10 cellular contexts compared by ENCODE assay signal in the genomic region with DNA sequence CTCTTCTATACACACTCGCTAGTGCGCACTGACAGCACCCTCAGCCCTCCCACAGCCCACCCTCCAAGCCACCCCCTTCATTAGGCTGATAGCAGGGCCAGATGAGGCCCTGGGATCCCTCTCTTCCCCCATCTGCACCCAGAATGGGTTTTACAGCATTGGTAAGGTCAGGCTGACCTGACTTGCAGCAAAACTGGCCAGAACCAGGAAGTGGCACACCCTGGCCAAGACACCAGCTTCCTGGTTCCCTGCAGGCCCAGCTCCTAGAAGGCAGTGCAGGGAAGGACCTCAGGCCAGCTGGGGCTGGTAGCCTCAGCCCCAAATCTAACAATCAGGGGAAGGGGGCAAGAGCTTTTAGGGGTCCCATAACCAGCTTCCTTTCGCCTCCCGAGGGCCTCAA. TPM values are rescaled to one million over a fixed set of nuclear protein-coding genes. Genes with fewer than 3 reads are reported as not detected.
DNase-seq lines count a peak whose midpoint lies in the region; ATAC-seq, FAIRE-seq and TF ChIP-seq lines count a peak whose summit lies in the region.
"Had no signal": no experiment of that assay in that cellular context is flagged by ENCODE, and none has a peak within 500 bp of the region (broad histone marks: within the 10 kb centered on the region; RNA-seq: fewer than 3 reads in every experiment).

No MANE protein-coding gene starts in this region.

- H3K27ac ChIP-seq in A549 (peak overlapping the region; percentile 94 to 97), MM.1S (ENCODE audit: low read length) (no peak overlapping the region), muscle layer of duodenum (ENCODE audit: low read length) (peak overlapping the region; percentile 88)

- no peak overlapping the region for H3K4me3 Mint-ChIP-seq in chondrocyte (ENCODE audit: unreplicated experiment)
- H3K4me3 Mint-ChIP-seq in activated CD4-positive, alpha-beta T cell treated with anti-CD3 and anti-CD28 coated beads, Interleukin-2, amount 10 ng/mL, durations not matched to agents 24 days and 14 days: no peak overlapping the region
- no peak overlapping the region for H3K4me3 Mint-ChIP-seq in activated T-cell treated with anti-CD3 and anti-CD28 coated beads, Interleukin-2, amount 50 U/mL, for 72 hours

- TF ChIP-seq RAD21 in A549 (conservative IDR thresholded peaks at IDR 0.05 in 1 of 2, IDR thresholded peaks at IDR 0.05 in 1 of 2): no peak

- CTCF ChIA-PET in A549 (lab: Yijun Ruan, JAX): interaction anchor here (0.6 to 23.5 kb wide), 14 partner anchors 8 to 1016 kb away, joined by 3 to 859 read pairs (median 5); a partner anchor contains a TSS

- peak in 1 of 2 experiments; percentile 46; a peak in 3 of 6 replicates for ATAC-seq in A549
- ATAC-seq in activated T-cell treated with anti-CD3 and anti-CD28 coated beads, Interleukin-2, amount 50 U/mL, for 72 hours (replicated peaks in 1 of 2): no peak

- H3K4me3 ChIP-seq in A549: no peak overlapping the region
- H3K4me3 ChIP-seq in MM.1S (ENCODE audit: low read length): no peak overlapping the region
- H3K4me3 ChIP-seq in muscle layer of duodenum (ENCODE audit: low read depth in 1 of 2, low read length in 2 of 2): no peak overlapping the region

- H3K27ac Mint-ChIP-seq in chondrocyte (ENCODE audit: unreplicated experiment): peak overlapping the region; percentile 80
- no peak overlapping the region for H3K27ac Mint-ChIP-seq in activated CD4-positive, alpha-beta T cell treated with anti-CD3 and anti-CD28 coated beads, Interleukin-2, amount 10 ng/mL, durations not matched to agents 24 days and 14 days
- H3K27ac Mint-ChIP-seq in activated T-cell treated with anti-CD3 and anti-CD28 coated beads, Interleukin-2, amount 50 U/mL, for 72 hours: no peak overlapping the region

- H3K27me3 ChIP-seq in MM.1S (replicated peaks; ENCODE audit: insufficient read depth, low read length) (no peaks in the 10 kb centered on the region), muscle layer of duodenum (ENCODE audit: low read depth, low read length) (no peaks in the 10 kb centered on the region)

- no peak overlapping the region for H3K9ac ChIP-seq in MM.1S (ENCODE audit: low read length)

- no peaks in the 10 kb centered on the region for H3K79me2 ChIP-seq in MM.1S (ENCODE audit: low read length)

- TF ChIP-seq POLR2A in A549 (IDR thresholded peaks at IDR 0.05; ENCODE audit: low read length): no peak

- H3K4me1 ChIP-seq in A549: peaks cover 85% of the 10 kb centered on the region
- peaks cover 17% of the 10 kb centered on the region for H3K4me1 ChIP-seq in MM.1S (ENCODE audit: low read length)
- peaks cover 55 to 92% of the 10 kb centered on the region in 2 donors for H3K4me1 ChIP-seq in muscle layer of duodenum (ENCODE audit: control insufficient read depth in 1 of 2, insufficient read depth in 2 of 2, low read length in 2 of 2)

- no peaks in the 10 kb centered on the region for H3K36me3 Mint-ChIP-seq in chondrocyte (ENCODE audit: low read depth)
- no peaks in the 10 kb centered on the region for H3K36me3 Mint-ChIP-seq in activated CD4-positive, alpha-beta T cell treated with anti-CD3 and anti-CD28 coated beads, Interleukin-2, amount 10 ng/mL, durations not matched to agents 24 days and 14 days (ENCODE audit: low read depth)
- no peaks in the 10 kb centered on the region for H3K36me3 Mint-ChIP-seq in activated T-cell treated with anti-CD3 and anti-CD28 coated beads, Interleukin-2, amount 50 U/mL, for 72 hours (ENCODE audit: insufficient read depth in 2 of 2)

- 81% methylated on average over 4 of the region's 4 CpGs for WGBS in A549 (ENCODE audit: missing lambda C conversion rate)

- no peaks in the 10 kb centered on the region for H4K20me1 ChIP-seq in MM.1S (ENCODE audit: insufficient read depth, low read length)

- H3K36me3 ChIP-seq in MM.1S (replicated peaks; ENCODE audit: insufficient read depth, low read length) (no peaks in the 10 kb centered on the region), muscle layer of duodenum (ENCODE audit: control insufficient read depth in 1 of 2, insufficient read depth in 2 of 2, low read length in 2 of 2) (no peaks in the 10 kb centered on the region)

- intact Hi-C loops in activated CD4-positive, alpha-beta T cell treated with anti-CD3 and anti-CD28 coated beads, Interleukin-2, amount 10 ng/mL, durations not matched to agents 24 days and 14 days (cut with micrococcal nuclease): loop anchor here (1.0 kb wide), 1 partner anchor 32 kb away; no protein-coding TSS in a partner anchor

- TF ChIP-seq CTCF in A549 (IDR thresholded peaks at IDR 0.05) (no peak), MM.1S (IDR thresholded peaks at IDR 0.05; ENCODE audit: low read length) (no peak), chondrocyte (IDR thresholded peaks at IDR 0.05) (no peak)

- H2AFZ ChIP-seq in MM.1S (ENCODE audit: low read length): peak overlapping the region; percentile 46; the same call in 1 of the 2 replicates

- H3K9me2 ChIP-seq in MM.1S (replicated peaks; ENCODE audit: insufficient read depth, low read length): no peaks in the 10 kb centered on the region

- DNase-seq in A549 (ENCODE audit: low read depth in 1 of 2, low spot score in 1 of 2) (peak in 1 of 2 experiments; percentile 68), MM.1S (no peak), chondrocyte (ENCODE audit: low spot score) (no peak), NCI-H2107 treated with DMSO at 0.1 percent for 48 hours (lab: John Stamatoyannopoulos, UW; ENCODE audit: unreplicated experiment) (no peak), DMS 273 treated with DMSO at 0.1 percent for 48 hours (lab: John Stamatoyannopoulos, UW) (no peak)
- no peak for DNase-seq in activated CD4-positive, alpha-beta T cell treated with anti-CD3 and anti-CD28 coated beads, Interleukin-2, amount 10 ng/mL, durations not matched to agents 24 days and 14 days
- DNase-seq in activated T-cell treated with anti-CD3 and anti-CD28 coated beads, Interleukin-2, amount 50 U/mL, for 72 hours: no peak
- DNase-seq: activated effector memory CD4-positive, alpha-beta T cell treated with anti-CD3 and anti-CD28 coated beads, Interleukin-2, amount 50 U/mL, for 16 hours; NCI-H226 had no signal

- H3K9me3 ChIP-seq in A549 (no peaks in the 10 kb centered on the region), MM.1S (replicated peaks; ENCODE audit: insufficient read depth, low read length) (no peaks in the 10 kb centered on the region), muscle layer of duodenum (ENCODE audit: control insufficient read depth in 1 of 2, low read length in 2 of 2) (no peaks in the 10 kb centered on the region)

- no peak for FAIRE-seq in A549 (lab: Jason Lieb, UNC)

- H3K9me3 Mint-ChIP-seq in chondrocyte (ENCODE audit: low read depth): no peaks in the 10 kb centered on the region
- H3K9me3 Mint-ChIP-seq in activated CD4-positive, alpha-beta T cell treated with anti-CD3 and anti-CD28 coated beads, Interleukin-2, amount 10 ng/mL, durations not matched to agents 24 days and 14 days: no peaks in the 10 kb centered on the region
- H3K9me3 Mint-ChIP-seq in activated T-cell treated with anti-CD3 and anti-CD28 coated beads, Interleukin-2, amount 50 U/mL, for 72 hours: no peaks in the 10 kb centered on the region

- H3K4me1 Mint-ChIP-seq in chondrocyte (ENCODE audit: low read depth): peaks cover 50% of the 10 kb centered on the region
- peaks cover 15% of the 10 kb centered on the region for H3K4me1 Mint-ChIP-seq in activated CD4-positive, alpha-beta T cell treated with anti-CD3 and anti-CD28 coated beads, Interleukin-2, amount 10 ng/mL, durations not matched to agents 24 days and 14 days
- H3K4me1 Mint-ChIP-seq in activated T-cell treated with anti-CD3 and anti-CD28 coated beads, Interleukin-2, amount 50 U/mL, for 72 hours (ENCODE audit: low read depth): peaks cover 18% of the 10 kb centered on the region

- no peak for TF ChIP-seq EP300 in A549 (IDR thresholded peaks at IDR 0.05)

- H3K27me3 Mint-ChIP-seq in chondrocyte (ENCODE audit: low read depth): no peaks in the 10 kb centered on the region
- peaks cover 1% of the 10 kb centered on the region for H3K27me3 Mint-ChIP-seq in activated CD4-positive, alpha-beta T cell treated with anti-CD3 and anti-CD28 coated beads, Interleukin-2, amount 10 ng/mL, durations not matched to agents 24 days and 14 days
- H3K27me3 Mint-ChIP-seq in activated T-cell treated with anti-CD3 and anti-CD28 coated beads, Interleukin-2, amount 50 U/mL, for 72 hours (ENCODE audit: low read depth): no peaks in the 10 kb centered on the region

- POLR2A ChIA-PET in A549 (lab: Yijun Ruan, JAX): interaction anchor here (0.9 to 1.8 kb wide), 4 partner anchors 12 to 56 kb away, joined by 3 to 8 read pairs (median 3); a partner anchor contains a TSS

- peak overlapping the region; percentile 40 for H3K4me2 ChIP-seq in A549
- H3K4me2 ChIP-seq in MM.1S (ENCODE audit: low read depth, low read length): no peak overlapping the region

- peaks cover 4% of the 10 kb centered on the region; the same call in 1 of the 2 replicates for H3F3A ChIP-seq in MM.1S (ENCODE audit: insufficient read depth, low read length)

TF ChIP-seq in A549, 52 proteins besides CTCF, POLR2A, EP300 and RAD21 (continues in another document):
- TF ChIP-seq KDM5A (IDR thresholded peaks at IDR 0.05): no peak
- TF ChIP-seq, protein P1, sequence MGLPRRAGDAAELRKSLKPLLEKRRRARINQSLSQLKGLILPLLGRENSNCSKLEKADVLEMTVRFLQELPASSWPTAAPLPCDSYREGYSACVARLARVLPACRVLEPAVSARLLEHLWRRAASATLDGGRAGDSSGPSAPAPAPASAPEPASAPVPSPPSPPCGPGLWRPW (IDR thresholded peaks at IDR 0.05): no peak

RNA-seq across cellular contexts. Expression of a gene that starts 50.0 kb away (rescaled TPM):
- polyA plus RNA-seq in A549 (2011; rRNA removed) (73.2 and 110 TPM in 2 replicates), A549 (2017; fragmentation: RNase III; extraction: RNeasy Plus Mini Kit Qiagen cat#74134 plus additional on column Dnase treatment) (140 to 164 TPM (median 153 TPM) in 3 replicates)
- polyA plus RNA-seq in A549 (2012; cell fraction: cytosol; rRNA removed): 96.6 and 104 TPM in 2 replicates
- 45.7 and 49.9 TPM in 2 replicates for polyA plus RNA-seq in A549 (2012; cell fraction: nucleus; rRNA removed)
- polyA minus RNA-seq in A549 (2011; rRNA and poly(A)+ RNA removed): 36.4 and 52.6 TPM in 2 replicates
- total RNA-seq in chondrocyte: 30.3 to 33.3 TPM (median 33.1 TPM) in 3 replicates
- total RNA-seq in activated CD4-positive, alpha-beta T cell treated with anti-CD3 and anti-CD28 coated beads, Interleukin-2, amount 10 ng/mL, durations not matched to agents 24 days and 14 days: 83.3 and 84.8 TPM in 2 replicates
- total RNA-seq in activated T-cell treated with anti-CD3 and anti-CD28 coated beads, Interleukin-2, amount 50 U/mL, for 72 hours: 10 to 100 TPM; 43.4 to 52.7 TPM

RNA-seq across cellular contexts. Expression of a gene that starts 55.4 kb away (rescaled TPM):
- polyA plus RNA-seq in A549 (2011; rRNA removed): 44.3 and 54.8 TPM in 2 replicates
- 47.9 and 48.0 TPM in 2 replicates for polyA plus RNA-seq in A549 (2012; cell fraction: cytosol; rRNA removed)
- polyA plus RNA-seq in A549 (2012; cell fraction: nucleus; rRNA removed): 222 and 260 TPM in 2 replicates
- polyA plus RNA-seq in A549 (2017; fragmentation: RNase III; extraction: RNeasy Plus Mini Kit Qiagen cat#74134 plus additional on column Dnase treatment): 70.7 to 103 TPM (median 90.6 TPM) in 3 replicates
- polyA minus RNA-seq in A549 (2011; rRNA and poly(A)+ RNA removed): 20.1 and 41.6 TPM in 2 replicates
- total RNA-seq in chondrocyte: 32.9 to 47.7 TPM (median 41.9 TPM) in 3 replicates
- 0.50 and 0.58 TPM in 2 replicates for total RNA-seq in activated CD4-positive, alpha-beta T cell treated with anti-CD3 and anti-CD28 coated beads, Interleukin-2, amount 10 ng/mL, durations not matched to agents 24 days and 14 days
- 1 to 10 TPM; 1.1 to 1.4 TPM for total RNA-seq in activated T-cell treated with anti-CD3 and anti-CD28 coated beads, Interleukin-2, amount 50 U/mL, for 72 hours

Comparison
In these comparisons a context has a peak if more than half of its experiments do, and no peak if none do; other contexts are left out.
1. RNA of a gene that starts 55.4 kb away (total RNA-seq): 32.9 to 47.7 TPM in chondrocyte; 1.1 to 1.4 TPM in activated T-cell treated with anti-CD3 and anti-CD28 coated beads, Interleukin-2, amount 50 U/mL, for 72 hours and 0.50 to 0.58 TPM in activated CD4-positive, alpha-beta T cell treated with anti-CD3 and anti-CD28 coated beads, Interleukin-2, amount 10 ng/mL, durations not matched to agents 24 days and 14 days; every median in the first group is over 10 times any median in the second.